1 cellular context compared by ENCODE assay signal in genomic region chr16:56532714-56533113, GRCh38.
TF ChIP-seq lines count a peak whose summit lies in the region.

No MANE protein-coding gene starts in this region.

TF ChIP-seq in GM23338, 12 proteins besides CTCF, POLR2A, EP300 and RAD21 (continued from another document):
- TF ChIP-seq ZNF462 (CRISPR knock-in tag; IDR thresholded peaks at IDR 0.05) = no peak
